1 cellular context compared by ENCODE assay signal in the genomic region with DNA sequence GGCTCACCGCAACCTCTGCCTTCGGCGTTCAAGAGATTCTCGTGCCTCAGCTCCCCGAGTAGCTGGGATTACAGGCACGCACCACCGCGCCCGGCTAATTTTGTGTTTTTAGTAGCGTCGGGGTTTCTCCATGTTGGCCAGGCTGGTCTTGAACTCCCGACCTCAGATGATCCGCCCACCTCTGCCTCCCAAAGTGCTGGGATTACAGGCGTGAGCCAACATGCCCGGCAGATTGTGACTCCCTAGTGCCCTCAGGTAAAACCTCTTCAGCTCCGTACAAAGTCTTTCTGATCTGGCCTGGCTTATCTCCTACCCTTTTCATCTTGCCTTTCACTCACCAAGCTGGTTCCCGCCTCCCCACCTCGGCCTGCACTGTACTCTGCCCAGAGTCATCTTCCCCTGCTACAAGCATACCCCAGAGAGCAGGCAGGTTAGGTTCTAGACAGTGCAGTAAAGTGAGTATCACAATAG.
TF ChIP-seq lines count a peak whose summit lies in the region.

No MANE protein-coding gene starts in this region.

TF ChIP-seq in HepG2, 621 proteins besides CTCF, POLR2A, EP300 and RAD21 (continued from another document and continues in another):
- TF ChIP-seq, protein P1, sequence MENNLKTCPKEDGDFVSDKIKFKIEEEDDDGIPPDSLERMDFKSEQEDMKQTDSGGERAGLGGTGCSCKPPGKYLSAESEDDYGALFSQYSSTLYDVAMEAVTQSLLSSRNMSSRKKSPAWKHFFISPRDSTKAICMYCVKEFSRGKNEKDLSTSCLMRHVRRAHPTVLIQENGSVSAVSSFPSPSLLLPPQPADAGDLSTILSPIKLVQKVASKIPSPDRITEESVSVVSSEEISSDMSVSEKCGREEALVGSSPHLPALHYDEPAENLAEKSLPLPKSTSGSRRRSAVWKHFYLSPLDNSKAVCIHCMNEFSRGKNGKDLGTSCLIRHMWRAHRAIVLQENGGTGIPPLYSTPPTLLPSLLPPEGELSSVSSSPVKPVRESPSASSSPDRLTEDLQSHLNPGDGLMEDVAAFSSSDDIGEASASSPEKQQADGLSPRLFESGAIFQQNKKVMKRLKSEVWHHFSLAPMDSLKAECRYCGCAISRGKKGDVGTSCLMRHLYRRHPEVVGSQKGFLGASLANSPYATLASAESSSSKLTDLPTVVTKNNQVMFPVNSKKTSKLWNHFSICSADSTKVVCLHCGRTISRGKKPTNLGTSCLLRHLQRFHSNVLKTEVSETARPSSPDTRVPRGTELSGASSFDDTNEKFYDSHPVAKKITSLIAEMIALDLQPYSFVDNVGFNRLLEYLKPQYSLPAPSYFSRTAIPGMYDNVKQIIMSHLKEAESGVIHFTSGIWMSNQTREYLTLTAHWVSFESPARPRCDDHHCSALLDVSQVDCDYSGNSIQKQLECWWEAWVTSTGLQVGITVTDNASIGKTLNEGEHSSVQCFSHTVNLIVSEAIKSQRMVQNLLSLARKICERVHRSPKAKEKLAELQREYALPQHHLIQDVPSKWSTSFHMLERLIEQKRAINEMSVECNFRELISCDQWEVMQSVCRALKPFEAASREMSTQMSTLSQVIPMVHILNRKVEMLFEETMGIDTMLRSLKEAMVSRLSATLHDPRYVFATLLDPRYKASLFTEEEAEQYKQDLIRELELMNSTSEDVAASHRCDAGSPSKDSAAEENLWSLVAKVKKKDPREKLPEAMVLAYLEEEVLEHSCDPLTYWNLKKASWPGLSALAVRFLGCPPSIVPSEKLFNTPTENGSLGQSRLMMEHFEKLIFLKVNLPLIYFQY (CRISPR knock-in tag; IDR thresholded peaks at IDR 0.05; ENCODE audit: borderline replicate concordance): no peak
- TF ChIP-seq ZNF777 (CRISPR knock-in tag; IDR thresholded peaks at IDR 0.05): no peak
- TF ChIP-seq FOXA3 (CRISPR knock-in tag; IDR thresholded peaks at IDR 0.05): no peak
- no peak for TF ChIP-seq ZNF615 (CRISPR knock-in tag; IDR thresholded peaks at IDR 0.05; ENCODE audit: borderline replicate concordance)
- no peak; the same call in 1 of the 2 replicates for TF ChIP-seq ZSCAN29 (CRISPR knock-in tag; conservative IDR thresholded peaks at IDR 0.05)
- TF ChIP-seq ZNF570 (CRISPR knock-in tag; IDR thresholded peaks at IDR 0.05; ENCODE audit: borderline replicate concordance): no peak
- TF ChIP-seq ZFAT (CRISPR knock-in tag; conservative IDR thresholded peaks at IDR 0.05): no peak
- TF ChIP-seq NFE2L1 (CRISPR knock-in tag; IDR thresholded peaks at IDR 0.05; ENCODE audit: borderline replicate concordance): no peak
- TF ChIP-seq, protein P2, sequence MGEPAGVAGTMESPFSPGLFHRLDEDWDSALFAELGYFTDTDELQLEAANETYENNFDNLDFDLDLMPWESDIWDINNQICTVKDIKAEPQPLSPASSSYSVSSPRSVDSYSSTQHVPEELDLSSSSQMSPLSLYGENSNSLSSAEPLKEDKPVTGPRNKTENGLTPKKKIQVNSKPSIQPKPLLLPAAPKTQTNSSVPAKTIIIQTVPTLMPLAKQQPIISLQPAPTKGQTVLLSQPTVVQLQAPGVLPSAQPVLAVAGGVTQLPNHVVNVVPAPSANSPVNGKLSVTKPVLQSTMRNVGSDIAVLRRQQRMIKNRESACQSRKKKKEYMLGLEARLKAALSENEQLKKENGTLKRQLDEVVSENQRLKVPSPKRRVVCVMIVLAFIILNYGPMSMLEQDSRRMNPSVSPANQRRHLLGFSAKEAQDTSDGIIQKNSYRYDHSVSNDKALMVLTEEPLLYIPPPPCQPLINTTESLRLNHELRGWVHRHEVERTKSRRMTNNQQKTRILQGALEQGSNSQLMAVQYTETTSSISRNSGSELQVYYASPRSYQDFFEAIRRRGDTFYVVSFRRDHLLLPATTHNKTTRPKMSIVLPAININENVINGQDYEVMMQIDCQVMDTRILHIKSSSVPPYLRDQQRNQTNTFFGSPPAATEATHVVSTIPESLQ (CRISPR knock-in tag; conservative IDR thresholded peaks at IDR 0.05): no peak
- TF ChIP-seq ZNF703 (CRISPR knock-in tag; IDR thresholded peaks at IDR 0.05; ENCODE audit: borderline replicate concordance): no peak
- peak; percentile 57; the same call in 1 of the 2 replicates for TF ChIP-seq NRL (CRISPR knock-in tag; IDR thresholded peaks at IDR 0.05; ENCODE audit: borderline replicate concordance)
- no peak for TF ChIP-seq ZNF317 (CRISPR knock-in tag; IDR thresholded peaks at IDR 0.05)
- no peak for TF ChIP-seq ZNF737 (CRISPR knock-in tag; IDR thresholded peaks at IDR 0.05; ENCODE audit: borderline replicate concordance)
- TF ChIP-seq PHF5A (CRISPR knock-in tag; IDR thresholded peaks at IDR 0.05; ENCODE audit: low read depth, unreplicated experiment): no peak
- TF ChIP-seq, protein P3, sequence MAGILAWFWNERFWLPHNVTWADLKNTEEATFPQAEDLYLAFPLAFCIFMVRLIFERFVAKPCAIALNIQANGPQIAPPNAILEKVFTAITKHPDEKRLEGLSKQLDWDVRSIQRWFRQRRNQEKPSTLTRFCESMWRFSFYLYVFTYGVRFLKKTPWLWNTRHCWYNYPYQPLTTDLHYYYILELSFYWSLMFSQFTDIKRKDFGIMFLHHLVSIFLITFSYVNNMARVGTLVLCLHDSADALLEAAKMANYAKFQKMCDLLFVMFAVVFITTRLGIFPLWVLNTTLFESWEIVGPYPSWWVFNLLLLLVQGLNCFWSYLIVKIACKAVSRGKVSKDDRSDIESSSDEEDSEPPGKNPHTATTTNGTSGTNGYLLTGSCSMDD (CRISPR knock-in tag; IDR thresholded peaks at IDR 0.05): no peak
- TF ChIP-seq CC2D1A (CRISPR knock-in tag; IDR thresholded peaks at IDR 0.05): no peak
- TF ChIP-seq MTA1 (CRISPR knock-in tag; IDR thresholded peaks at IDR 0.05; ENCODE audit: borderline replicate concordance): peak; percentile 35
- no peak for TF ChIP-seq NFIC (IDR thresholded peaks at IDR 0.05; ENCODE audit: low read length)
- TF ChIP-seq, protein P4, sequence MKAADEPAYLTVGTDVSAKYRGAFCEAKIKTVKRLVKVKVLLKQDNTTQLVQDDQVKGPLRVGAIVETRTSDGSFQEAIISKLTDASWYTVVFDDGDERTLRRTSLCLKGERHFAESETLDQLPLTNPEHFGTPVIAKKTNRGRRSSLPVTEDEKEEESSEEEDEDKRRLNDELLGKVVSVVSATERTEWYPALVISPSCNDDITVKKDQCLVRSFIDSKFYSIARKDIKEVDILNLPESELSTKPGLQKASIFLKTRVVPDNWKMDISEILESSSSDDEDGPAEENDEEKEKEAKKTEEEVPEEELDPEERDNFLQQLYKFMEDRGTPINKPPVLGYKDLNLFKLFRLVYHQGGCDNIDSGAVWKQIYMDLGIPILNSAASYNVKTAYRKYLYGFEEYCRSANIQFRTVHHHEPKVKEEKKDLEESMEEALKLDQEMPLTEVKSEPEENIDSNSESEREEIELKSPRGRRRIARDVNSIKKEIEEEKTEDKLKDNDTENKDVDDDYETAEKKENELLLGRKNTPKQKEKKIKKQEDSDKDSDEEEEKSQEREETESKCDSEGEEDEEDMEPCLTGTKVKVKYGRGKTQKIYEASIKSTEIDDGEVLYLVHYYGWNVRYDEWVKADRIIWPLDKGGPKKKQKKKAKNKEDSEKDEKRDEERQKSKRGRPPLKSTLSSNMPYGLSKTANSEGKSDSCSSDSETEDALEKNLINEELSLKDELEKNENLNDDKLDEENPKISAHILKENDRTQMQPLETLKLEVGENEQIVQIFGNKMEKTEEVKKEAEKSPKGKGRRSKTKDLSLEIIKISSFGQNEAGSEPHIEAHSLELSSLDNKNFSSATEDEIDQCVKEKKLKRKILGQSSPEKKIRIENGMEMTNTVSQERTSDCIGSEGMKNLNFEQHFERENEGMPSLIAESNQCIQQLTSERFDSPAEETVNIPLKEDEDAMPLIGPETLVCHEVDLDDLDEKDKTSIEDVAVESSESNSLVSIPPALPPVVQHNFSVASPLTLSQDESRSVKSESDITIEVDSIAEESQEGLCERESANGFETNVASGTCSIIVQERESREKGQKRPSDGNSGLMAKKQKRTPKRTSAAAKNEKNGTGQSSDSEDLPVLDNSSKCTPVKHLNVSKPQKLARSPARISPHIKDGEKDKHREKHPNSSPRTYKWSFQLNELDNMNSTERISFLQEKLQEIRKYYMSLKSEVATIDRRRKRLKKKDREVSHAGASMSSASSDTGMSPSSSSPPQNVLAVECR (CRISPR knock-in tag; IDR thresholded peaks at IDR 0.05; ENCODE audit: borderline replicate concordance): peak; percentile 38; the same call in 1 of the 2 replicates
- no peak for TF ChIP-seq HCFC1 (IDR thresholded peaks at IDR 0.05; ENCODE audit: low read depth, low read length)
- TF ChIP-seq YEATS2 (CRISPR knock-in tag; IDR thresholded peaks at IDR 0.05; ENCODE audit: borderline replicate concordance): no peak
- no peak for TF ChIP-seq ZNF572 (CRISPR knock-in tag; IDR thresholded peaks at IDR 0.05)
- TF ChIP-seq ZNF3 (CRISPR knock-in tag; IDR thresholded peaks at IDR 0.05): no peak
- TF ChIP-seq, protein P5, sequence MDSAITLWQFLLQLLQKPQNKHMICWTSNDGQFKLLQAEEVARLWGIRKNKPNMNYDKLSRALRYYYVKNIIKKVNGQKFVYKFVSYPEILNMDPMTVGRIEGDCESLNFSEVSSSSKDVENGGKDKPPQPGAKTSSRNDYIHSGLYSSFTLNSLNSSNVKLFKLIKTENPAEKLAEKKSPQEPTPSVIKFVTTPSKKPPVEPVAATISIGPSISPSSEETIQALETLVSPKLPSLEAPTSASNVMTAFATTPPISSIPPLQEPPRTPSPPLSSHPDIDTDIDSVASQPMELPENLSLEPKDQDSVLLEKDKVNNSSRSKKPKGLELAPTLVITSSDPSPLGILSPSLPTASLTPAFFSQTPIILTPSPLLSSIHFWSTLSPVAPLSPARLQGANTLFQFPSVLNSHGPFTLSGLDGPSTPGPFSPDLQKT (CRISPR knock-in tag; IDR thresholded peaks at IDR 0.05; ENCODE audit: borderline replicate concordance): no peak
- TF ChIP-seq NFIB (CRISPR knock-in tag; IDR thresholded peaks at IDR 0.05; ENCODE audit: borderline replicate concordance): no peak
- no peak for TF ChIP-seq ZKSCAN8 (CRISPR knock-in tag; IDR thresholded peaks at IDR 0.05; ENCODE audit: borderline replicate concordance)
- TF ChIP-seq CAMTA2 (CRISPR knock-in tag; IDR thresholded peaks at IDR 0.05; ENCODE audit: borderline replicate concordance): no peak
- TF ChIP-seq, protein P6, sequence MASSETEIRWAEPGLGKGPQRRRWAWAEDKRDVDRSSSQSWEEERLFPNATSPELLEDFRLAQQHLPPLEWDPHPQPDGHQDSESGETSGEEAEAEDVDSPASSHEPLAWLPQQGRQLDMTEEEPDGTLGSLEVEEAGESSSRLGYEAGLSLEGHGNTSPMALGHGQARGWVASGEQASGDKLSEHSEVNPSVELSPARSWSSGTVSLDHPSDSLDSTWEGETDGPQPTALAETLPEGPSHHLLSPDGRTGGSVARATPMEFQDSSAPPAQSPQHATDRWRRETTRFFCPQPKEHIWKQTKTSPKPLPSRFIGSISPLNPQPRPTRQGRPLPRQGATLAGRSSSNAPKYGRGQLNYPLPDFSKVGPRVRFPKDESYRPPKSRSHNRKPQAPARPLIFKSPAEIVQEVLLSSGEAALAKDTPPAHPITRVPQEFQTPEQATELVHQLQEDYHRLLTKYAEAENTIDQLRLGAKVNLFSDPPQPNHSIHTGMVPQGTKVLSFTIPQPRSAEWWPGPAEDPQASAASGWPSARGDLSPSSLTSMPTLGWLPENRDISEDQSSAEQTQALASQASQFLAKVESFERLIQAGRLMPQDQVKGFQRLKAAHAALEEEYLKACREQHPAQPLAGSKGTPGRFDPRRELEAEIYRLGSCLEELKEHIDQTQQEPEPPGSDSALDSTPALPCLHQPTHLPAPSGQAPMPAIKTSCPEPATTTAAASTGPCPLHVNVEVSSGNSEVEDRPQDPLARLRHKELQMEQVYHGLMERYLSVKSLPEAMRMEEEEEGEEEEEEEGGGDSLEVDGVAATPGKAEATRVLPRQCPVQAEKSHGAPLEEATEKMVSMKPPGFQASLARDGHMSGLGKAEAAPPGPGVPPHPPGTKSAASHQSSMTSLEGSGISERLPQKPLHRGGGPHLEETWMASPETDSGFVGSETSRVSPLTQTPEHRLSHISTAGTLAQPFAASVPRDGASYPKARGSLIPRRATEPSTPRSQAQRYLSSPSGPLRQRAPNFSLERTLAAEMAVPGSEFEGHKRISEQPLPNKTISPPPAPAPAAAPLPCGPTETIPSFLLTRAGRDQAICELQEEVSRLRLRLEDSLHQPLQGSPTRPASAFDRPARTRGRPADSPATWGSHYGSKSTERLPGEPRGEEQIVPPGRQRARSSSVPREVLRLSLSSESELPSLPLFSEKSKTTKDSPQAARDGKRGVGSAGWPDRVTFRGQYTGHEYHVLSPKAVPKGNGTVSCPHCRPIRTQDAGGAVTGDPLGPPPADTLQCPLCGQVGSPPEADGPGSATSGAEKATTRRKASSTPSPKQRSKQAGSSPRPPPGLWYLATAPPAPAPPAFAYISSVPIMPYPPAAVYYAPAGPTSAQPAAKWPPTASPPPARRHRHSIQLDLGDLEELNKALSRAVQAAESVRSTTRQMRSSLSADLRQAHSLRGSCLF (CRISPR knock-in tag; IDR thresholded peaks at IDR 0.05; ENCODE audit: borderline replicate concordance): no peak
- TF ChIP-seq ZSCAN12 (CRISPR knock-in tag; IDR thresholded peaks at IDR 0.05): no peak
- no peak for TF ChIP-seq KDM6A (CRISPR knock-in tag; IDR thresholded peaks at IDR 0.05; ENCODE audit: low read depth)
- TF ChIP-seq MEF2D (CRISPR knock-in tag; IDR thresholded peaks at IDR 0.05): no peak
- TF ChIP-seq, protein P7, sequence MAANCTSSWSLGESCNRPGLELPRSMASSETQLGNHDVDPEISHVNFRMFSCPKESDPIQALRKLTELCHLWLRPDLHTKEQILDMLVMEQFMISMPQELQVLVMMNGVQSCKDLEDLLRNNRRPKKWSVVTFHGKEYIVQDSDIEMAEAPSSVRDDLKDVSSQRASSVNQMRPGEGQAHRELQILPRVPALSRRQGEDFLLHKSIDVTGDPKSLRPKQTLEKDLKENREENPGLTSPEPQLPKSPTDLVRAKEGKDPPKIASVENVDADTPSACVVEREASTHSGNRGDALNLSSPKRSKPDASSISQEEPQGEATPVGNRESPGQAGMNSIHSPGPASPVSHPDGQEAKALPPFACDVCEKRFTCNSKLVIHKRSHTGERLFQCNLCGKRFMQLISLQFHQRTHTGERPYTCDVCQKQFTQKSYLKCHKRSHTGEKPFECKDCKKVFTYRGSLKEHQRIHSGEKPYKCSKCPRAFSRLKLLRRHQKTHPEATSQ (CRISPR knock-in tag; IDR thresholded peaks at IDR 0.05; ENCODE audit: borderline replicate concordance): 0 out of 2 replicates have a peak, but pooled peaks have one; percentile 51
- no peak for TF ChIP-seq HES4 (CRISPR knock-in tag; IDR thresholded peaks at IDR 0.05; ENCODE audit: borderline replicate concordance)
- TF ChIP-seq SMC3 (IDR thresholded peaks at IDR 0.05; ENCODE audit: low read length): no peak
- no peak for TF ChIP-seq MIER2 (CRISPR knock-in tag; IDR thresholded peaks at IDR 0.05)
- TF ChIP-seq NR2F2 (IDR thresholded peaks at IDR 0.05; ENCODE audit: borderline replicate concordance, low read depth): peak; percentile 34; the same call in 1 of the 2 replicates
- TF ChIP-seq, protein P8, sequence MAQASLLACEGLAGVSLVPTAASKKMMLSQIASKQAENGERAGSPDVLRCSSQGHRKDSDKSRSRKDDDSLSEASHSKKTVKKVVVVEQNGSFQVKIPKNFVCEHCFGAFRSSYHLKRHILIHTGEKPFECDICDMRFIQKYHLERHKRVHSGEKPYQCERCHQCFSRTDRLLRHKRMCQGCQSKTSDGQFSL (CRISPR knock-in tag; IDR thresholded peaks at IDR 0.05): no peak
- no peak for TF ChIP-seq CHD2 (IDR thresholded peaks at IDR 0.05; ENCODE audit: low read depth, low read length)
- TF ChIP-seq BRCA1 (CRISPR knock-in tag; IDR thresholded peaks at IDR 0.05): no peak
- peak; percentile 18 for TF ChIP-seq TEAD3 (CRISPR knock-in tag; optimal IDR thresholded peaks at IDR 0.05; ENCODE audit: borderline replicate concordance)
- TF ChIP-seq REXO4 (CRISPR knock-in tag; IDR thresholded peaks at IDR 0.05; ENCODE audit: borderline replicate concordance): no peak
- TF ChIP-seq ERF (CRISPR knock-in tag; IDR thresholded peaks at IDR 0.05): no peak
- peak; percentile 51 for TF ChIP-seq SALL1 (CRISPR knock-in tag; IDR thresholded peaks at IDR 0.05)
